16 cellular contexts compared by ENCODE assay signal in the genomic region with DNA sequence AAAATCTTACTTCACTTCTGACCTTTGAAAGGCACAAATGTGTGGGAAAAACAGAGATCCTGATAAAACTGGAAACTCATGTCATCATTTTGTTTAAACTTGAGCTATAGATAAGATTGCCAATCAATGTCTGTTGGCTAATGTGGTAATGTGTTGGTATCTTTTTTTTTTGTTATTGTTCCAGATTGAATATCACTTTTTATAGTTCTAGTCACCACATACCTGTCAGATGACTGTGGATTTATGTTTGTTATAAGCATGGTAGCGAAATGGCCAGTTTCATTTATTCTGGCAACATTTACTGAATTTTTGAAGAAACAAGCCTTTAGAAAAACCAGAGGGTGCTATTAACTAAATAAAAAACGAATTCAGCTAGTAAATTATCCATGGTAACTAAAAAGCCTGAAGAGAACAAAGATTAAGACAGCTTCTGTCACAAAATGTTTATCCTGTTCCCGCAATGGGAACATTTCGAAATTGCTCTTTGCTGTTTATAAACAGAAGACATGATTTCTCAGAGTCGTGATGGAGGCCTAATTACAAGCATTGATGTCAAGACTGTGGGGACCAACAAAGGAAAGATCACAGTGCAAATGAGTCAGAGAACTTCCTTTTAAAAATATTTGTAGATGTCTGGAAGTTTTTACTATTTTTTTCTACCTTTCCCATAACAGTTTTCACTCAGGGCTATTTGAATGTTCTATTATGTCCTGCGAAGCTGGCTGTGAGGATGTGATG.
DNase-seq lines count a peak whose midpoint lies in the region; ATAC-seq and TF ChIP-seq lines count a peak whose summit lies in the region.
"Had no signal": no experiment of that assay in that cellular context is flagged by ENCODE, and none has a peak within 500 bp of the region (broad histone marks: within the 10 kb centered on the region; RNA-seq: fewer than 3 reads in every experiment).

No MANE protein-coding gene starts in this region.

- no peak overlapping the region for H3K4me3 ChIP-seq in SJSA1
- no peak overlapping the region for H3K4me3 ChIP-seq in fibroblast of villous mesenchyme (ENCODE audit: low read depth, low read length)
- no peak overlapping the region for H3K4me3 ChIP-seq in WERI-Rb-1 (ENCODE audit: low read depth, low read length)
- H3K4me3 ChIP-seq: BLaER1, psoas muscle, thyroid gland had no signal

- H3K4me3 Mint-ChIP-seq in T-helper 17 cell, result no peak overlapping the region
- H3K4me3 Mint-ChIP-seq: activated T-cell treated with anti-CD3 and anti-CD28 coated beads, Interleukin-2, amount 50 U/mL, for 4 hours had no signal

- H3K4me1 ChIP-seq in SJSA1 (replicated peaks), result peaks cover 13% of the 10 kb centered on the region
- H3K4me1 ChIP-seq: BLaER1, psoas muscle, thyroid gland had no signal

- H3K36me3 ChIP-seq in SJSA1 (no peaks in the 10 kb centered on the region), WERI-Rb-1 (no peaks in the 10 kb centered on the region)
- H3K36me3 ChIP-seq: BLaER1, thyroid gland had no signal

- H3K27ac ChIP-seq in SJSA1 (peak overlapping the region; percentile 46), WERI-Rb-1 (no peak overlapping the region)
- H3K27ac ChIP-seq: BLaER1, psoas muscle had no signal

- ATAC-seq in GM19395 (IDR thresholded peaks at IDR 0.05; ENCODE audit: unreplicated experiment), result no peak
- no peak for ATAC-seq in T-helper 17 cell
- ATAC-seq in HG03565 (IDR thresholded peaks at IDR 0.05; ENCODE audit: unreplicated experiment), result no peak
- ATAC-seq: activated T-cell treated with anti-CD3 and anti-CD28 coated beads, Interleukin-2, amount 50 U/mL, for 4 hours; psoas muscle had no signal

- no peaks in the 10 kb centered on the region for H3K9me3 ChIP-seq in SJSA1 (replicated peaks)
- H3K9me3 ChIP-seq in T-helper 17 cell (ENCODE audit: control insufficient read depth, low read length, poor library complexity, severe bottlenecking), result no peaks in the 10 kb centered on the region
- H3K9me3 ChIP-seq in WERI-Rb-1 (ENCODE audit: severe bottlenecking), result no peaks in the 10 kb centered on the region
- H3K9me3 ChIP-seq: BLaER1, psoas muscle, thyroid gland had no signal

- no peak overlapping the region for H3K27ac Mint-ChIP-seq in T-helper 17 cell

- no peaks in the 10 kb centered on the region for H3K27me3 Mint-ChIP-seq in T-helper 17 cell

- TF ChIP-seq CTCF in fibroblast of villous mesenchyme (IDR thresholded peaks at IDR 0.05; ENCODE audit: insufficient read depth, low read depth, low read length) (no peak), WERI-Rb-1 (IDR thresholded peaks at IDR 0.05; ENCODE audit: low read depth, low read length) (no peak)

- no peaks in the 10 kb centered on the region for H3K36me3 Mint-ChIP-seq in T-helper 17 cell (ENCODE audit: low read depth)

- no peaks in the 10 kb centered on the region for H3K27me3 ChIP-seq in SJSA1 (replicated peaks)
- H3K27me3 ChIP-seq in WERI-Rb-1 (ENCODE audit: insufficient read depth, low read depth, severe bottlenecking), result no peaks in the 10 kb centered on the region
- H3K27me3 ChIP-seq: BLaER1, thyroid gland had no signal

- no peaks in the 10 kb centered on the region for H3K4me1 Mint-ChIP-seq in T-helper 17 cell

- peak; percentile 5 for DNase-seq in AG08396 (ENCODE audit: low spot score)
- peak in 1 of 2 experiments; percentile 55 for DNase-seq in SJSA1 (ENCODE audit: low read depth in 1 of 2, low spot score in 2 of 2)
- peak; percentile 97 for DNase-seq in fibroblast of villous mesenchyme (ENCODE audit: low read depth)
- DNase-seq in renal cortical epithelial cell (ENCODE audit: low read depth), result peak; percentile 55
- DNase-seq in T-helper 17 cell, result no peak
- no peak for DNase-seq in WERI-Rb-1
- DNase-seq: activated T-cell treated with anti-CD3 and anti-CD28 coated beads, Interleukin-2, amount 50 U/mL, for 4 hours; foreskin melanocyte; NCI-H1092; NCI-H524; psoas muscle; SIG-M5; thyroid gland had no signal

Comparison
In these comparisons a context has a peak if more than half of its experiments do, and no peak if none do; other contexts are left out.
1. DNase-seq: peak in AG08396 (single experiment), fibroblast of villous mesenchyme (single experiment) and renal cortical epithelial cell (single experiment); none in T-helper 17 cell (0 of 3) and WERI-Rb-1 (single experiment).